In the genomic region with DNA sequence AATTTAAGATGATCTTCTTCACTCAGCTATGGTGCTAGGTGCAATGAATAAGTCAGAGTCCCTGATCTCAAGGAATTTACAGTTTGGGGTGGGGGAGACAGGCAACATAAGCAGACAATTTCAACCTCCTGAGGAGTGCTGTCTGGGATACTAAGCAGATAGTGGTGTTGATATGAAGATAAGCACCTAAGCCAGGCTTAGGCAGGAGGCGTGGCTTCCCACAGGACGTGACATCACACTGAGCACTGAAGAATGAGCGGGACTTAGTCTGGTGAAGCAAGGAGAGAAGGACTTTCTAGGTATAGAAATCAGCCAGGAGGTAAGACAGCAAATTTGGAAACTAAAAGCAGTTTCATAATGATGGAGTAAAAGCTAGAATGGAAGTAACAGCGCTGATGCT, we compare ENCODE assay signal across 24 cellular contexts. TPM values are rescaled to one million over a fixed set of nuclear protein-coding genes. Genes with fewer than 3 reads are reported as not detected.
DNase-seq lines count a peak whose midpoint lies in the region; ATAC-seq lines count a peak whose summit lies in the region.
"Had no signal": no experiment of that assay in that cellular context is flagged by ENCODE, and none has a peak within 500 bp of the region (broad histone marks: within the 10 kb centered on the region; RNA-seq: fewer than 3 reads in every experiment).

No MANE protein-coding gene starts in this region.

- CTCF ChIA-PET in activated naive CD4-positive, alpha-beta T cell treated with anti-CD3 and anti-CD28 coated beads for 36 hours (lab: Charles Lee), result interaction anchor here (0.5 to 3.7 kb wide), 6 partner anchors 13 to 350 kb away, joined by 3 to 14 read pairs (median 4); a partner anchor contains a TSS

- H3K27ac ChIP-seq in Karpas-422 (ENCODE audit: low read length) (no peak overlapping the region), trophoblast cell (ENCODE audit: low read depth, low read length) (no peak overlapping the region)
- H3K27ac ChIP-seq: heart left ventricle, left ventricle myocardium inferior, SJSA1, tibial artery had no signal

- H3K27me3 ChIP-seq in Karpas-422 (ENCODE audit: low read length) (no peaks in the 10 kb centered on the region), trophoblast cell (ENCODE audit: insufficient read depth, low read length) (peaks cover 19% of the 10 kb centered on the region)
- H3K27me3 ChIP-seq: MG63, SJSA1 had no signal

- H3K9me3 ChIP-seq in Karpas-422 (ENCODE audit: low read length) (no peaks in the 10 kb centered on the region), trophoblast cell (ENCODE audit: insufficient read depth, low read depth, low read length) (peaks cover 8% of the 10 kb centered on the region)
- H3K9me3 ChIP-seq: heart left ventricle, left ventricle myocardium inferior, MG63, mucosa of descending colon, SJSA1, tibial artery had no signal

- no peak overlapping the region for H3K4me3 Mint-ChIP-seq in activated naive CD4-positive, alpha-beta T cell treated with anti-CD3 and anti-CD28 coated beads for 36 hours
- H3K4me3 Mint-ChIP-seq in activated T-cell treated with anti-CD3 and anti-CD28 coated beads, Interleukin-2, amount 50 U/mL, for 72 hours, result no peak overlapping the region
- H3K4me3 Mint-ChIP-seq: CD4-positive, alpha-beta T cell; HFFc6 had no signal

- H3K9ac ChIP-seq in Karpas-422 (ENCODE audit: low read length) (no peak overlapping the region), trophoblast cell (ENCODE audit: low read length) (no peak overlapping the region)

- H3K4me3 ChIP-seq in Karpas-422 (ENCODE audit: low read length) (no peak overlapping the region), trophoblast cell (ENCODE audit: low read depth, low read length) (no peak overlapping the region)
- H3K4me3 ChIP-seq: heart left ventricle, left ventricle myocardium inferior, MG63, mucosa of descending colon, SJSA1, tibial artery had no signal

- H3K9me2 ChIP-seq in Karpas-422 (replicated peaks; ENCODE audit: insufficient read depth, low read length), result no peaks in the 10 kb centered on the region

- H2BK12ac ChIP-seq in trophoblast cell (ENCODE audit: low read length), result no peak overlapping the region

- peaks cover 37% of the 10 kb centered on the region for H3K27me3 Mint-ChIP-seq in activated naive CD4-positive, alpha-beta T cell treated with anti-CD3 and anti-CD28 coated beads for 36 hours (ENCODE audit: low read depth)
- peaks cover 48% of the 10 kb centered on the region for H3K27me3 Mint-ChIP-seq in activated T-cell treated with anti-CD3 and anti-CD28 coated beads, Interleukin-2, amount 50 U/mL, for 72 hours (ENCODE audit: low read depth)

- H3K27ac Mint-ChIP-seq in activated naive CD4-positive, alpha-beta T cell treated with anti-CD3 and anti-CD28 coated beads for 36 hours, result no peak overlapping the region
- no peak overlapping the region for H3K27ac Mint-ChIP-seq in activated T-cell treated with anti-CD3 and anti-CD28 coated beads, Interleukin-2, amount 50 U/mL, for 72 hours
- H3K27ac Mint-ChIP-seq: CD4-positive, alpha-beta T cell; HFFc6 had no signal

- no peaks in the 10 kb centered on the region for H4K20me1 ChIP-seq in Karpas-422 (ENCODE audit: insufficient read depth, low read depth, low read length)

- peak; percentile 46 to 81 for ATAC-seq in activated T-cell treated with anti-CD3 and anti-CD28 coated beads, Interleukin-2, amount 50 U/mL, for 72 hours (replicated peaks in 1 of 2)
- ATAC-seq in HG03565 (IDR thresholded peaks at IDR 0.05; ENCODE audit: unreplicated experiment), result no peak
- ATAC-seq in HG03175 (IDR thresholded peaks at IDR 0.05; ENCODE audit: unreplicated experiment), result no peak
- ATAC-seq: heart left ventricle, HepG2, mucosa of descending colon, PC-3 had no signal

- H2BK5ac ChIP-seq in trophoblast cell (ENCODE audit: low read depth, low read length, poor library complexity), result no peak overlapping the region

- peaks cover 10% of the 10 kb centered on the region for H3K4me1 Mint-ChIP-seq in activated naive CD4-positive, alpha-beta T cell treated with anti-CD3 and anti-CD28 coated beads for 36 hours (ENCODE audit: low read depth)
- H3K4me1 Mint-ChIP-seq in activated T-cell treated with anti-CD3 and anti-CD28 coated beads, Interleukin-2, amount 50 U/mL, for 72 hours (ENCODE audit: low read depth), result peaks cover 19% of the 10 kb centered on the region

- no CpG with 5 or more reads among the region's 4 CpGs for WGBS in trophoblast cell (ENCODE audit: extremely low coverage, insufficient coverage, insufficient read length)

- H3K18ac ChIP-seq in trophoblast cell (ENCODE audit: low read length), result no peak overlapping the region

- H3K79me2 ChIP-seq in Karpas-422 (ENCODE audit: low read length), result no peaks in the 10 kb centered on the region
- no peaks in the 10 kb centered on the region for H3K79me2 ChIP-seq in trophoblast cell (ENCODE audit: control insufficient read depth, insufficient read depth, low read length, poor library complexity)

- H3K36me3 ChIP-seq in Karpas-422 (ENCODE audit: insufficient read depth, low read length) (no peaks in the 10 kb centered on the region), trophoblast cell (ENCODE audit: control insufficient read depth in 1 of 2, insufficient read depth in 2 of 2, low read length in 2 of 2) (no peaks in the 10 kb centered on the region)
- H3K36me3 ChIP-seq: heart left ventricle, left ventricle myocardium inferior, MG63, SJSA1, tibial artery had no signal

- H3K14ac ChIP-seq in trophoblast cell (ENCODE audit: low read length), result no peak overlapping the region

- no peak overlapping the region for H2BK120ac ChIP-seq in trophoblast cell (ENCODE audit: insufficient read depth, low read length, poor library complexity)

- peak overlapping the region; percentile 91; the same call in 1 of the 2 replicates for H2AFZ ChIP-seq in Karpas-422 (ENCODE audit: low read length)
- H2AFZ ChIP-seq in trophoblast cell (ENCODE audit: insufficient read depth, low read length, poor library complexity), result no peak overlapping the region

- no peak overlapping the region for H3K4ac ChIP-seq in trophoblast cell (ENCODE audit: low read depth, low read length)

- H3K36me3 Mint-ChIP-seq in activated naive CD4-positive, alpha-beta T cell treated with anti-CD3 and anti-CD28 coated beads for 36 hours (ENCODE audit: low read depth), result no peaks in the 10 kb centered on the region
- H3K36me3 Mint-ChIP-seq in activated T-cell treated with anti-CD3 and anti-CD28 coated beads, Interleukin-2, amount 50 U/mL, for 72 hours (ENCODE audit: insufficient read depth in 2 of 2), result no peaks in the 10 kb centered on the region

- no peak overlapping the region for H3K23ac ChIP-seq in trophoblast cell (ENCODE audit: low read length)

- H3K4me1 ChIP-seq in Karpas-422 (ENCODE audit: low read length), result peaks cover 14% of the 10 kb centered on the region
- peaks cover 0 to 2% of the 10 kb centered on the region in 2 experiments for H3K4me1 ChIP-seq in trophoblast cell (ENCODE audit: control insufficient read depth in 1 of 2, insufficient read depth in 2 of 2, low read length in 2 of 2)

- H4K91ac ChIP-seq in trophoblast cell (ENCODE audit: low read depth, low read length), result no peak overlapping the region

- H3K9me3 Mint-ChIP-seq in activated naive CD4-positive, alpha-beta T cell treated with anti-CD3 and anti-CD28 coated beads for 36 hours, result no peaks in the 10 kb centered on the region
- H3K9me3 Mint-ChIP-seq in activated T-cell treated with anti-CD3 and anti-CD28 coated beads, Interleukin-2, amount 50 U/mL, for 72 hours, result no peaks in the 10 kb centered on the region
- H3K9me3 Mint-ChIP-seq: CD4-positive, alpha-beta T cell; HFFc6 had no signal

- H4K8ac ChIP-seq in trophoblast cell (ENCODE audit: low read depth, low read length), result no peak overlapping the region

- DNase-seq in activated naive CD4-positive, alpha-beta T cell treated with anti-CD3 and anti-CD28 coated beads for 36 hours, result peak; percentile 69
- no peak for DNase-seq in activated naive CD4-positive, alpha-beta T cell treated with anti-CD3 and anti-CD28 coated beads, Interleukin-2, amount 50 U/mL, for 16 hours
- DNase-seq in Karpas-422 (peak; percentile 66), trophoblast cell (peak; percentile 65 to 80), UCSD-AML1 (lab: John Stamatoyannopoulos, UW; ENCODE audit: unreplicated experiment) (no peak)
- DNase-seq in activated T-cell treated with anti-CD3 and anti-CD28 coated beads, Interleukin-2, amount 50 U/mL, for 72 hours, result peak; percentile 40 to 46
- DNase-seq: activated gamma-delta T cell treated with Interleukin-2 at 50 U/mL for 16 hours; CD4-positive, alpha-beta T cell; DMS153; heart left ventricle; HFFc6; left ventricle myocardium inferior; MG63; mucosa of descending colon; NCI-H146; NCI-H2171 treated with DMSO at 0.1 percent for 48 hours; NCI-H748 treated with DMSO at 0.1 percent for 48 hours; PC-3 had no signal

- H2AK5ac ChIP-seq in trophoblast cell (ENCODE audit: low read length), result no peak overlapping the region

- H4K12ac ChIP-seq in trophoblast cell (ENCODE audit: low read depth, low read length), result no peak overlapping the region

- intact Hi-C loops in activated naive CD4-positive, alpha-beta T cell treated with anti-CD3 and anti-CD28 coated beads for 36 hours (cut with micrococcal nuclease), result no loop called here

- H3K4me2 ChIP-seq in Karpas-422 (ENCODE audit: low read depth, low read length, poor library complexity, severe bottlenecking) (no peak overlapping the region), trophoblast cell (ENCODE audit: low read length) (no peak overlapping the region)

- H3K79me1 ChIP-seq in trophoblast cell (ENCODE audit: low read length), result no peaks in the 10 kb centered on the region

RNA-seq across cellular contexts. Expression of a gene that starts 6.8 kb away (rescaled TPM):
- not detected for total RNA-seq in activated naive CD4-positive, alpha-beta T cell treated with anti-CD3 and anti-CD28 coated beads for 36 hours
- 0.52 TPM in 1 of 2 replicates, not detected in the other for total RNA-seq in Karpas-422 (2014; rRNA removed; shearing (Covaris generic); ENCODE audit: low replicate concordance)
- total RNA-seq in activated T-cell treated with anti-CD3 and anti-CD28 coated beads, Interleukin-2, amount 50 U/mL, for 72 hours, result 1 to 10 TPM in 1 of 2 donors, not detected in 1; 1.7 TPM
- 0.03 and 0.08 TPM in 2 replicates for polyA plus RNA-seq in trophoblast cell (2013)
- total RNA-seq: HepG2, HFFc6, left ventricle myocardium inferior, renal cortical epithelial cell, SJSA1 had no signal

RNA-seq across cellular contexts. Expression of a gene that starts 21.3 kb away (rescaled TPM):
- 10 to 100 TPM; 67.4 to 68.8 TPM for total RNA-seq in activated naive CD4-positive, alpha-beta T cell treated with anti-CD3 and anti-CD28 coated beads for 36 hours
- 20.2 and 58.2 TPM in 2 replicates for total RNA-seq in Karpas-422 (2014; rRNA removed; shearing (Covaris generic); ENCODE audit: low replicate concordance)
- total RNA-seq in activated T-cell treated with anti-CD3 and anti-CD28 coated beads, Interleukin-2, amount 50 U/mL, for 72 hours, result 10 to 100 TPM; 63.8 to 77.9 TPM
- polyA plus RNA-seq in trophoblast cell (2013), result 36.9 and 42.9 TPM in 2 replicates

RNA-seq across cellular contexts. Expression of a gene that starts 35.2 kb away (rescaled TPM):
- total RNA-seq in activated naive CD4-positive, alpha-beta T cell treated with anti-CD3 and anti-CD28 coated beads for 36 hours, result not detected
- total RNA-seq in Karpas-422 (2014; rRNA removed; shearing (Covaris generic); ENCODE audit: low replicate concordance), result not detected in 2 replicates
- under 1 TPM in 1 of 2 donors, not detected in 1; 0.12 TPM for total RNA-seq in activated T-cell treated with anti-CD3 and anti-CD28 coated beads, Interleukin-2, amount 50 U/mL, for 72 hours
- polyA plus RNA-seq in trophoblast cell (2013), result 0.04 TPM in 2 replicates
- total RNA-seq: CD4-positive, alpha-beta T cell; heart left ventricle; HepG2; left ventricle myocardium inferior; mucosa of descending colon had no signal
- polyA plus RNA-seq: heart left ventricle had no signal

RNA-seq across cellular contexts. Expression of a gene that starts 36.9 kb away (rescaled TPM):
- total RNA-seq in activated naive CD4-positive, alpha-beta T cell treated with anti-CD3 and anti-CD28 coated beads for 36 hours, result 100 to 1,000 TPM; 214 to 227 TPM
- total RNA-seq in Karpas-422 (2014; rRNA removed; shearing (Covaris generic); ENCODE audit: low replicate concordance), result 90.0 and 132 TPM in 2 replicates
- 100 to 1,000 TPM; 124 to 151 TPM for total RNA-seq in activated T-cell treated with anti-CD3 and anti-CD28 coated beads, Interleukin-2, amount 50 U/mL, for 72 hours
- polyA plus RNA-seq in trophoblast cell (2013), result 999 and 1,017 TPM in 2 replicates

RNA-seq across cellular contexts. Expression of a gene that starts 44.9 kb away (rescaled TPM):
- not detected for total RNA-seq in activated naive CD4-positive, alpha-beta T cell treated with anti-CD3 and anti-CD28 coated beads for 36 hours
- total RNA-seq in Karpas-422 (2014; rRNA removed; shearing (Covaris generic); ENCODE audit: low replicate concordance), result not detected in 2 replicates
- under 1 TPM in 1 of 2 donors, not detected in 1; 0.05 TPM for total RNA-seq in activated T-cell treated with anti-CD3 and anti-CD28 coated beads, Interleukin-2, amount 50 U/mL, for 72 hours
- polyA plus RNA-seq in trophoblast cell (2013), result 1.1 and 1.3 TPM in 2 replicates
- total RNA-seq: CD4-positive, alpha-beta T cell had no signal

Comparison
In these comparisons a context has a peak if more than half of its experiments do, and no peak if none do; other contexts are left out.
1. DNase-seq: peak in activated naive CD4-positive, alpha-beta T cell treated with anti-CD3 and anti-CD28 coated beads for 36 hours (single experiment), Karpas-422 (single experiment), activated T-cell treated with anti-CD3 and anti-CD28 coated beads, Interleukin-2, amount 50 U/mL, for 72 hours (2 of 2) and trophoblast cell (2 of 2); none in activated naive CD4-positive, alpha-beta T cell treated with anti-CD3 and anti-CD28 coated beads, Interleukin-2, amount 50 U/mL, for 16 hours (single experiment) and UCSD-AML1 (single experiment).
2. ATAC-seq: peak in activated T-cell treated with anti-CD3 and anti-CD28 coated beads, Interleukin-2, amount 50 U/mL, for 72 hours (2 of 2); none in HG03565 (single experiment) and HG03175 (single experiment).